Comparison of ENCODE assay signal across 8 cellular contexts in the genomic region with DNA sequence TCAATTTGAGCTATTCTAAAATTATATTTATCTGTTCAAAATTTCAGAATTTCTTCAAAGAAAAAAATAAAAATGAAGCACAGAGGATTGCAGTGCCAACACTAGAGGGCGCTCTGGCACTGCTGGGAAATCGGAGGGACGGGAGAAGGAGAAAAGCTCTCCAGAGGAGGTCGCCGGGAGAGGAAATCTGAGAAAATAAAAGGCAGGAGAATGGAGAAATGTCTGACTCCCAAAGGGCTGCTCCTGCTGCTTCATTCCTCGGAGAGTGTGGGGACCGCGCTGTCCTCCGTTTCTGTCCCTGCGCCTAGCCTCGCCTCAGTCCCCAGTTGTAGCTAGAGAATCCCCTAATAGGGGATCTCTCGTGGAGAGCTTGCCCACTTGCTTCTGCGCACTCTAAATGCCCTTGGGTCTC. TPM values are rescaled to one million over a fixed set of nuclear protein-coding genes. Genes with fewer than 3 reads are reported as not detected.
DNase-seq lines count a peak whose midpoint lies in the region; ATAC-seq and TF ChIP-seq lines count a peak whose summit lies in the region.

No MANE protein-coding gene starts in this region.

- in situ Hi-C loops in HAP-1 (cut with MboI; ENCODE audit: low sequenced_read_pairs), result loop anchor here (10.0 kb wide), 1 partner anchor 440 kb away; no protein-coding TSS in a partner anchor

- WGBS in esophagus muscularis mucosa, result 5% methylated on average over 13 of the region's 13 CpGs

- no peak for ATAC-seq in esophagus mucosa

- peak overlapping the region; percentile 43 to 79 (median 76) for H3K27ac ChIP-seq in esophagus muscularis mucosa (replicated peaks in 1 of 4)

- TF ChIP-seq POLR2A in esophagus muscularis mucosa (IDR thresholded peaks at IDR 0.05; ENCODE audit: low read depth), result no peak

- no peak overlapping the region for H3K4me3 ChIP-seq in HAP-1
- peak overlapping the region; percentile 37 to 41 (median 38) for H3K4me3 ChIP-seq in esophagus muscularis mucosa

- H3K36me3 ChIP-seq in HAP-1 (replicated peaks), result no peaks in the 10 kb centered on the region
- no peaks in the 10 kb centered on the region for H3K36me3 ChIP-seq in esophagus muscularis mucosa

- TF ChIP-seq EP300 in esophagus muscularis mucosa (IDR thresholded peaks at IDR 0.05), result no peak

- peak; percentile 92 to 96 (median 94) for TF ChIP-seq CTCF in esophagus muscularis mucosa (IDR thresholded peaks at IDR 0.05)

- no peaks in the 10 kb centered on the region for H3K9me3 ChIP-seq in HAP-1
- H3K9me3 ChIP-seq in esophagus muscularis mucosa, result no peaks in the 10 kb centered on the region

- H3K4me1 ChIP-seq in HAP-1, result peaks cover 25% of the 10 kb centered on the region
- H3K4me1 ChIP-seq in esophagus muscularis mucosa, result peaks cover 8 to 46% (median 41%) of the 10 kb centered on the region in 4 donors

- intact Hi-C loops in esophagus muscularis mucosa (cut with DNase I), result loop anchor here (1.0 to 10.0 kb wide), 3 partner anchors 108 to 830 kb away; no protein-coding TSS in a partner anchor

- peak; percentile 72 for DNase-seq in Ammon's horn (ENCODE audit: low spot score)
- peak; percentile 70 to 84 for DNase-seq in HAP-1 (ENCODE audit: low spot score in 2 of 2)
- DNase-seq in NCI-H774 (lab: John Stamatoyannopoulos, UW), result peak; percentile 66
- DNase-seq in activated CD8-positive, alpha-beta memory T cell treated with anti-CD3 and anti-CD28 coated beads, Interleukin-2, amount 50 U/mL, for 48 hours, result peak; percentile 86
- no peak for DNase-seq in esophagus muscularis mucosa (ENCODE audit: extremely low spot score)
- DNase-seq in myocyte (ENCODE audit: low read depth), result peak; percentile 77
- peak; percentile 25 for DNase-seq in stimulated activated naive CD4-positive, alpha-beta T cell treated with Interleukin-2 at 50 U/mL for 16 hours (lab: John Stamatoyannopoulos, UW)

- H3K27me3 ChIP-seq in HAP-1 (ENCODE audit: low read depth) (peaks cover 27% of the 10 kb centered on the region), esophagus muscularis mucosa (no peaks in the 10 kb centered on the region)

RNA-seq across cellular contexts. Expression of a gene that starts 40.0 kb away (rescaled TPM):
- total RNA-seq in esophagus muscularis mucosa, result 100 to 1,000 TPM in 1 of 4 donors, 10 to 100 TPM in 3; 58.0 to 103 (median 67.5) TPM
- 32.4 and 34.2 TPM in 2 replicates for total RNA-seq in myocyte
- 18.7 TPM for polyA plus RNA-seq in myocyte (2012)
- total RNA-seq in esophagus mucosa, result 1.8 TPM

RNA-seq across cellular contexts. Expression of a gene that starts 44.4 kb away (rescaled TPM):
- total RNA-seq in esophagus muscularis mucosa (1 to 10 TPM; 3.3 to 7.4 (median 4.6) TPM), myocyte (0.48 and 1.5 TPM in 2 replicates), esophagus mucosa (0.60 TPM)
- 5.2 TPM for polyA plus RNA-seq in myocyte (2012)

RNA-seq across cellular contexts. Expression of a gene that starts 44.5 kb away (rescaled TPM):
- total RNA-seq in esophagus muscularis mucosa, result 100 to 1,000 TPM in 1 of 4 donors, 10 to 100 TPM in 3; 44.2 to 105 (median 64.1) TPM
- total RNA-seq in myocyte, result 0.64 and 1.2 TPM in 2 replicates
- 2.5 TPM for polyA plus RNA-seq in myocyte (2012)
- 0.72 TPM for total RNA-seq in esophagus mucosa

Comparison
In these comparisons a context has a peak if more than half of its experiments do, and no peak if none do; other contexts are left out.
1. RNA of a gene that starts 40.0 kb away (total RNA-seq): 58.0 to 103 TPM in esophagus muscularis mucosa and 32.4 to 34.2 TPM in myocyte; 1.8 TPM in esophagus mucosa (single experiment); every median in the first group is over 10 times any median in the second.
2. RNA of a gene that starts 44.5 kb away (total RNA-seq): 44.2 to 105 TPM in esophagus muscularis mucosa; 0.72 TPM in esophagus mucosa (single experiment) and 0.64 to 1.2 TPM in myocyte; every median in the first group is over 10 times any median in the second.